Comparison of ENCODE assay signal across 8 cellular contexts in genomic region chrX:14496674-14497073, GRCh38. TPM values are rescaled to one million over a fixed set of nuclear protein-coding genes. Genes with fewer than 3 reads are reported as not detected.
DNase-seq lines count a peak whose midpoint lies in the region; ATAC-seq and TF ChIP-seq lines count a peak whose summit lies in the region.

No MANE protein-coding gene starts in this region.

- peak overlapping the region; percentile 46 for H3K4me3 ChIP-seq in fibroblast of villous mesenchyme (ENCODE audit: low read depth, low read length)

- no peak for TF ChIP-seq CTCF in fibroblast of villous mesenchyme (IDR thresholded peaks at IDR 0.05; ENCODE audit: insufficient read depth, low read depth, low read length)
- no peak for TF ChIP-seq CTCF in GM10248 (IDR thresholded peaks at IDR 0.05; ENCODE audit: control extremely low read depth, extremely low read depth, low read depth, missing control alignments)
- TF ChIP-seq CTCF in foreskin keratinocyte (conservative IDR thresholded peaks at IDR 0.05), result no peak

- CTCF ChIA-PET in GM10248 (lab: Yijun Ruan, JAX), result interaction anchor here (1.3 kb wide), 1 partner anchor 19 kb away, joined by 3 read pairs; no protein-coding TSS in a partner anchor

- H3K27me3 ChIP-seq in foreskin keratinocyte, result no peaks in the 10 kb centered on the region

- no peak overlapping the region for H3K27ac ChIP-seq in foreskin keratinocyte

- POLR2A ChIA-PET in GM10248 (lab: Yijun Ruan, JAX), result no interaction called here

- no peaks in the 10 kb centered on the region for H3K4me1 ChIP-seq in foreskin keratinocyte

- ATAC-seq in GM18907 (IDR thresholded peaks at IDR 0.05; ENCODE audit: unreplicated experiment) (peak; percentile 36), HG03571 (IDR thresholded peaks at IDR 0.05; ENCODE audit: unreplicated experiment) (peak; percentile 29), HG03457 (IDR thresholded peaks at IDR 0.05; ENCODE audit: unreplicated experiment) (no peak), foreskin keratinocyte (no peak)

- DNase-seq in AG08396 (ENCODE audit: low spot score) (peak; percentile 2), fibroblast of villous mesenchyme (ENCODE audit: low read depth) (no peak), A172 (ENCODE audit: low spot score) (no peak), GM10248 (ENCODE audit: extremely low spot score) (no peak), foreskin keratinocyte (no peak)

RNA-seq across cellular contexts. Expression of gene GLRA2, which starts 32.7 kb away (rescaled TPM):
- 0.32 TPM in 1 of 2 replicates, not detected in the other for total RNA-seq in fibroblast of villous mesenchyme
- not detected in 2 replicates for total RNA-seq in A172 (2014; rRNA removed; shearing (Covaris generic))
- total RNA-seq in foreskin keratinocyte, result not detected in 2 replicates
- not detected in 2 replicates for polyA plus RNA-seq in foreskin keratinocyte

Comparison
In these comparisons a context has a peak if more than half of its experiments do, and no peak if none do; other contexts are left out.
1. ATAC-seq: peak in GM18907 (single experiment) and HG03571 (single experiment); none in HG03457 (single experiment) and foreskin keratinocyte (single experiment).